1 cellular context compared by ENCODE assay signal in the genomic region with DNA sequence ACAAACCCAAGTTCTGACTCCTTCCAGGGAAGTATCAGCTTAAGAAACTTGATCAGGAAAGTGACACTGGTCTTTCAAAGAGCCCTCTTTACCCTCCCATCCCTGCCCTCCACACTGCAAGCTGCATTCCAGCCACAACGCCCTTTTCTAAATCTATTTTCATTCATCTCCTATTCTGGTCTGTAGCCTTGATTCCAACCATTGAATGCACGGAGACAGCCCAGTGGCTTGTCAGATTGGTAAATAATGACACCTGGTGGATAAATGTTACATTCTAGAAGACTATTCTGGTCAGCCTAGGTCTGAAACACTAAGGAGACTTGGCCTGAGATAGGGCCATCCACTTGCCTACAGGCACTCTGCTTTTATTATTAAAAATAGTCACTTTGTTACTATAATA.
TF ChIP-seq lines count a peak whose summit lies in the region.

No MANE protein-coding gene starts in this region.

TF ChIP-seq in endothelial cell of umbilical vein, 7 proteins besides CTCF, POLR2A, EP300 and RAD21:
- no peak for TF ChIP-seq FOS (IDR thresholded peaks at IDR 0.05; ENCODE audit: borderline replicate concordance, insufficient read depth, low read length)
- no peak for TF ChIP-seq EZH2 (IDR thresholded peaks at IDR 0.05; ENCODE audit: borderline replicate concordance, low read depth, low read length, severe bottlenecking)
- TF ChIP-seq POLR2AphosphoS5 (IDR thresholded peaks at IDR 0.05; ENCODE audit: insufficient read depth, low read depth, low read length): no peak
- no peak for TF ChIP-seq MYC (IDR thresholded peaks at IDR 0.05; ENCODE audit: low read depth, low read length)
- TF ChIP-seq, protein P1, sequence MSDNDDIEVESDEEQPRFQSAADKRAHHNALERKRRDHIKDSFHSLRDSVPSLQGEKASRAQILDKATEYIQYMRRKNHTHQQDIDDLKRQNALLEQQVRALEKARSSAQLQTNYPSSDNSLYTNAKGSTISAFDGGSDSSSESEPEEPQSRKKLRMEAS (IDR thresholded peaks at IDR 0.05; ENCODE audit: insufficient read depth, insufficient read length): no peak
